Comparison of ENCODE assay signal across 23 cellular contexts in the genomic region with DNA sequence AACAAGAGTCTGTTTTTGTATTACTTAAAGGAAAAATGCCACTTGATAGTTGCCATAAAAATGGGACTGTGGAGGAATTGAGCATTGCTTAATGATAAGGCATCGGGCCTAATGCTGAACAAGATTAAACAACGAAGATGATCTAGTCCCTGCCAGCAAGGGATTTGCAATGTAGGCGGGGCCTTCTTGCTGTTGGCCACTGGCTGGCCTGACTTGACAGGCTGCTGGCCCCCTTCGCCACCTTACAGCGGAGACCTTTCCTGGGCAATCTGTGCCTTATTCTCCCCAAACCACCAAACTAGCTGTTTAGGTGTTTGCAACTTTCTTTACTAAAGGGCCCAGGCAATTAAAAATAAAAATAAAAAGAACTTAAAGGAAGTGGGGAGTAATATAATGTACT.
DNase-seq lines count a peak whose midpoint lies in the region; ATAC-seq and TF ChIP-seq lines count a peak whose summit lies in the region.
"Had no signal": no experiment of that assay in that cellular context is flagged by ENCODE, and none has a peak within 500 bp of the region (broad histone marks: within the 10 kb centered on the region; RNA-seq: fewer than 3 reads in every experiment).

No MANE protein-coding gene starts in this region.

- H3K4me3 Mint-ChIP-seq in WTC11 (no peak overlapping the region), nephron (no peak overlapping the region)
- H3K4me3 Mint-ChIP-seq: CD14-positive monocyte; CD4-positive, alpha-beta T cell; CD8-positive, alpha-beta memory T cell had no signal

- H3K9me3 Mint-ChIP-seq in WTC11 (0 out of 2 replicates have a peak, but pooled peaks cover 4% of the 10 kb centered on the region), nephron (no peaks in the 10 kb centered on the region)
- H3K9me3 Mint-ChIP-seq: CD4-positive, alpha-beta T cell; CD8-positive, alpha-beta memory T cell had no signal

- H3K79me2 ChIP-seq in osteoblast (ENCODE audit: insufficient read depth, low read length): no peaks in the 10 kb centered on the region

- no peak overlapping the region for H3K27ac ChIP-seq in osteoblast (ENCODE audit: low read depth, low read length)
- H3K27ac ChIP-seq: A549; BLaER1 treated with 17β-estradiol and CSF1 and Interleukin-3, amounts not matched to agents 10 nM and 100 nM; GM23248 had no signal

- H3K4me1 ChIP-seq in osteoblast (ENCODE audit: insufficient read depth, low read length): no peaks in the 10 kb centered on the region
- H3K4me1 ChIP-seq: A549; BE2C; BLaER1 treated with 17β-estradiol and CSF1 and Interleukin-3, amounts not matched to agents 10 nM and 100 nM had no signal

- no peaks in the 10 kb centered on the region for H3K36me3 ChIP-seq in osteoblast (ENCODE audit: insufficient read depth, low read length)
- H3K36me3 ChIP-seq: BE2C; BLaER1 treated with 17β-estradiol and CSF1 and Interleukin-3, amounts not matched to agents 10 nM and 100 nM had no signal

- intact Hi-C loops in Right ventricle myocardium inferior (cut with DNase I): no loop called here
- intact Hi-C loops in left cardiac atrium (cut with DNase I): no loop called here

- no peak overlapping the region for H3K4me2 ChIP-seq in osteoblast (ENCODE audit: insufficient read depth, low read length)
- H3K4me2 ChIP-seq: A549; BLaER1 treated with 17β-estradiol and CSF1 and Interleukin-3, amounts not matched to agents 10 nM and 100 nM had no signal

- TF ChIP-seq CTCF in GM10266 (IDR thresholded peaks at IDR 0.05; ENCODE audit: control insufficient read depth, insufficient read depth, low read depth, missing control alignments) (no peak), WTC11 (IDR thresholded peaks at IDR 0.05) (no peak), nephron (IDR thresholded peaks at IDR 0.05; ENCODE audit: unreplicated experiment in 3 of 3) (no peak), osteoblast (IDR thresholded peaks at IDR 0.05; ENCODE audit: extremely low read depth, low read depth, low read length) (no peak)

- CTCF ChIA-PET in WTC11 (lab: Charles Lee): no interaction called here

- POLR2A ChIA-PET in WTC11 (lab: Charles Lee): no interaction called here

- H3K36me3 Mint-ChIP-seq in WTC11: no peaks in the 10 kb centered on the region
- no peaks in the 10 kb centered on the region for H3K36me3 Mint-ChIP-seq in nephron (ENCODE audit: low read depth)
- H3K36me3 Mint-ChIP-seq: CD14-positive monocyte; CD8-positive, alpha-beta memory T cell had no signal

- H3K27ac Mint-ChIP-seq in WTC11 (no peak overlapping the region), nephron (peak overlapping the region in 2 of 3 experiments; percentile 6 to 70)
- H3K27ac Mint-ChIP-seq: CD14-positive monocyte; CD4-positive, alpha-beta T cell; CD8-positive, alpha-beta memory T cell had no signal

- H3K9me3 ChIP-seq in osteoblast (ENCODE audit: low read depth, low read length): no peaks in the 10 kb centered on the region
- H3K9me3 ChIP-seq: A549; BE2C; BLaER1 treated with 17β-estradiol and CSF1 and Interleukin-3, amounts not matched to agents 10 nM and 100 nM had no signal

- H3K27me3 ChIP-seq in osteoblast (ENCODE audit: insufficient read depth, low read length): no peaks in the 10 kb centered on the region
- H3K27me3 ChIP-seq: BE2C; BLaER1 treated with 17β-estradiol and CSF1 and Interleukin-3, amounts not matched to agents 10 nM and 100 nM had no signal

- ATAC-seq in Right ventricle myocardium inferior: peak; percentile 29
- ATAC-seq in left cardiac atrium: no peak
- ATAC-seq in WTC11: peak; percentile 56
- ATAC-seq: A549 had no signal

- H3K4me3 ChIP-seq in osteoblast (ENCODE audit: insufficient read depth, low read length): no peak overlapping the region
- H3K4me3 ChIP-seq: A549; BLaER1 treated with 17β-estradiol and CSF1 and Interleukin-3, amounts not matched to agents 10 nM and 100 nM; GM23248 had no signal

- no peaks in the 10 kb centered on the region for H3K27me3 Mint-ChIP-seq in WTC11 (ENCODE audit: low read depth)
- no peaks in the 10 kb centered on the region for H3K27me3 Mint-ChIP-seq in nephron (ENCODE audit: low read depth)
- H3K27me3 Mint-ChIP-seq: CD4-positive, alpha-beta T cell; CD8-positive, alpha-beta memory T cell had no signal

- no peaks in the 10 kb centered on the region for H4K20me1 ChIP-seq in osteoblast (ENCODE audit: insufficient read depth, low read length)
- H4K20me1 ChIP-seq: BLaER1 treated with 17β-estradiol and CSF1 and Interleukin-3, amounts not matched to agents 10 nM and 100 nM had no signal

- DNase-seq in Right ventricle myocardium inferior (ENCODE audit: missing footprints): no peak
- DNase-seq in left cardiac atrium: no peak
- peak; percentile 1 for DNase-seq in GM10266 (ENCODE audit: extremely low spot score)
- peak; percentile 18 for DNase-seq in WTC11 (ENCODE audit: low spot score)
- DNase-seq in stimulated activated naive CD4-positive, alpha-beta T cell (lab: John Stamatoyannopoulos, UW): no peak
- DNase-seq in osteoblast (ENCODE audit: insufficient read length, low spot score, missing footprints): no peak
- DNase-seq: 8988T; ACHN; AML-193; BE2C; CD4-positive, alpha-beta T cell; CD8-positive, alpha-beta memory T cell; DMS 273 treated with DMSO at 0.1 percent for 48 hours; DMS79; EL; GDM1; GM23248; H7; HCEC 1CT had no signal

- no peak overlapping the region for H2AFZ ChIP-seq in osteoblast (ENCODE audit: low read length)
- H2AFZ ChIP-seq: GM23248 had no signal

- H3K4me1 Mint-ChIP-seq in WTC11 (no peaks in the 10 kb centered on the region), nephron (peaks cover 19% of the 10 kb centered on the region)
- H3K4me1 Mint-ChIP-seq: CD14-positive monocyte; CD8-positive, alpha-beta memory T cell had no signal

TF ChIP-seq in WTC11, 78 proteins besides CTCF, POLR2A, EP300 and RAD21 (continues in another document):
- TF ChIP-seq ZNF232 (CRISPR knock-in tag; IDR thresholded peaks at IDR 0.05) (no peak), FOXP1 (CRISPR knock-in tag; IDR thresholded peaks at IDR 0.05; ENCODE audit: borderline replicate concordance) (no peak), MXD4 (CRISPR knock-in tag; IDR thresholded peaks at IDR 0.05; ENCODE audit: borderline replicate concordance) (no peak), TCF7 (CRISPR knock-in tag; IDR thresholded peaks at IDR 0.05; ENCODE audit: low read depth) (no peak), ELF4 (CRISPR knock-in tag; IDR thresholded peaks at IDR 0.05; ENCODE audit: low read depth) (no peak)
- TF ChIP-seq, protein P1, sequence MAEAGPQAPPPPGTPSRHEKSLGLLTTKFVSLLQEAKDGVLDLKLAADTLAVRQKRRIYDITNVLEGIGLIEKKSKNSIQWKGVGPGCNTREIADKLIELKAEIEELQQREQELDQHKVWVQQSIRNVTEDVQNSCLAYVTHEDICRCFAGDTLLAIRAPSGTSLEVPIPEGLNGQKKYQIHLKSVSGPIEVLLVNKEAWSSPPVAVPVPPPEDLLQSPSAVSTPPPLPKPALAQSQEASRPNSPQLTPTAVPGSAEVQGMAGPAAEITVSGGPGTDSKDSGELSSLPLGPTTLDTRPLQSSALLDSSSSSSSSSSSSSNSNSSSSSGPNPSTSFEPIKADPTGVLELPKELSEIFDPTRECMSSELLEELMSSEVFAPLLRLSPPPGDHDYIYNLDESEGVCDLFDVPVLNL (CRISPR knock-in tag; IDR thresholded peaks at IDR 0.05; ENCODE audit: borderline replicate concordance, low read depth): no peak
- TF ChIP-seq, protein P2, sequence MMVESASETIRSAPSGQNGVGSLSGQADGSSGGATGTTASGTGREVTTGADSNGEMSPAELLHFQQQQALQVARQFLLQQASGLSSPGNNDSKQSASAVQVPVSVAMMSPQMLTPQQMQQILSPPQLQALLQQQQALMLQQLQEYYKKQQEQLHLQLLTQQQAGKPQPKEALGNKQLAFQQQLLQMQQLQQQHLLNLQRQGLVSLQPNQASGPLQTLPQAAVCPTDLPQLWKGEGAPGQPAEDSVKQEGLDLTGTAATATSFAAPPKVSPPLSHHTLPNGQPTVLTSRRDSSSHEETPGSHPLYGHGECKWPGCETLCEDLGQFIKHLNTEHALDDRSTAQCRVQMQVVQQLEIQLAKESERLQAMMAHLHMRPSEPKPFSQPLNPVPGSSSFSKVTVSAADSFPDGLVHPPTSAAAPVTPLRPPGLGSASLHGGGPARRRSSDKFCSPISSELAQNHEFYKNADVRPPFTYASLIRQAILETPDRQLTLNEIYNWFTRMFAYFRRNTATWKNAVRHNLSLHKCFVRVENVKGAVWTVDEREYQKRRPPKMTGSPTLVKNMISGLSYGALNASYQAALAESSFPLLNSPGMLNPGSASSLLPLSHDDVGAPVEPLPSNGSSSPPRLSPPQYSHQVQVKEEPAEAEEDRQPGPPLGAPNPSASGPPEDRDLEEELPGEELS (CRISPR knock-in tag; IDR thresholded peaks at IDR 0.05): no peak
- TF ChIP-seq, protein P3, sequence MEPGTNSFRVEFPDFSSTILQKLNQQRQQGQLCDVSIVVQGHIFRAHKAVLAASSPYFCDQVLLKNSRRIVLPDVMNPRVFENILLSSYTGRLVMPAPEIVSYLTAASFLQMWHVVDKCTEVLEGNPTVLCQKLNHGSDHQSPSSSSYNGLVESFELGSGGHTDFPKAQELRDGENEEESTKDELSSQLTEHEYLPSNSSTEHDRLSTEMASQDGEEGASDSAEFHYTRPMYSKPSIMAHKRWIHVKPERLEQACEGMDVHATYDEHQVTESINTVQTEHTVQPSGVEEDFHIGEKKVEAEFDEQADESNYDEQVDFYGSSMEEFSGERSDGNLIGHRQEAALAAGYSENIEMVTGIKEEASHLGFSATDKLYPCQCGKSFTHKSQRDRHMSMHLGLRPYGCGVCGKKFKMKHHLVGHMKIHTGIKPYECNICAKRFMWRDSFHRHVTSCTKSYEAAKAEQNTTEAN (CRISPR knock-in tag; IDR thresholded peaks at IDR 0.05): no peak
- TF ChIP-seq, protein P4, sequence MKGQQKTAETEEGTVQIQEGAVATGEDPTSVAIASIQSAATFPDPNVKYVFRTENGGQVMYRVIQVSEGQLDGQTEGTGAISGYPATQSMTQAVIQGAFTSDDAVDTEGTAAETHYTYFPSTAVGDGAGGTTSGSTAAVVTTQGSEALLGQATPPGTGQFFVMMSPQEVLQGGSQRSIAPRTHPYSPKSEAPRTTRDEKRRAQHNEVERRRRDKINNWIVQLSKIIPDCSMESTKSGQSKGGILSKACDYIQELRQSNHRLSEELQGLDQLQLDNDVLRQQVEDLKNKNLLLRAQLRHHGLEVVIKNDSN (CRISPR knock-in tag; IDR thresholded peaks at IDR 0.05): no peak
- TF ChIP-seq, protein P5, sequence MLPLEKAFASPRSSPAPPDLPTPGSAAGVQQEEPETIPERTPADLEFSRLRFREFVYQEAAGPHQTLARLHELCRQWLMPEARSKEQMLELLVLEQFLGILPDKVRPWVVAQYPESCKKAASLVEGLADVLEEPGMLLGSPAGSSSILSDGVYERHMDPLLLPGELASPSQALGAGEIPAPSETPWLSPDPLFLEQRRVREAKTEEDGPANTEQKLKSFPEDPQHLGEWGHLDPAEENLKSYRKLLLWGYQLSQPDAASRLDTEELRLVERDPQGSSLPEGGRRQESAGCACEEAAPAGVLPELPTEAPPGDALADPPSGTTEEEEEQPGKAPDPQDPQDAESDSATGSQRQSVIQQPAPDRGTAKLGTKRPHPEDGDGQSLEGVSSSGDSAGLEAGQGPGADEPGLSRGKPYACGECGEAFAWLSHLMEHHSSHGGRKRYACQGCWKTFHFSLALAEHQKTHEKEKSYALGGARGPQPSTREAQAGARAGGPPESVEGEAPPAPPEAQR (CRISPR knock-in tag; IDR thresholded peaks at IDR 0.05): no peak

Comparison
In these comparisons a context has a peak if more than half of its experiments do, and no peak if none do; other contexts are left out.
1. ATAC-seq: peak in Right ventricle myocardium inferior (single experiment) and WTC11 (single experiment); none in left cardiac atrium (0 of 2).
2. DNase-seq: peak in GM10266 (single experiment) and WTC11 (single experiment); none in Right ventricle myocardium inferior (single experiment), left cardiac atrium (single experiment), stimulated activated naive CD4-positive, alpha-beta T cell (0 of 6) and osteoblast (single experiment).